ENCODE assay signal across 8 cellular contexts in genomic region chr11:67428052-67429001, GRCh38. TPM values are rescaled to one million over a fixed set of nuclear protein-coding genes. Genes with fewer than 3 reads are reported as not detected.
DNase-seq lines count a peak whose midpoint lies in the region; ATAC-seq lines count a peak whose summit lies in the region.

RPS6KB2 (plus strand) TSS chr11:67428494; CDS start chr11:67428546, 52 bp downstream.

- peaks cover 0 to 20% of the 10 kb centered on the region in 2 donors for H3K36me3 Mint-ChIP-seq in activated naive CD4-positive, alpha-beta T cell treated with anti-CD3 and anti-CD28 coated beads, Interleukin-2, amount 50 U/mL, for 72 hours

- peak within 1 kb of the TSS; percentile 96 for H3K27ac ChIP-seq in temporal lobe (ENCODE audit: low read depth, low read length)

- peak; percentile 76 for ATAC-seq in HG02571 (IDR thresholded peaks at IDR 0.05; ENCODE audit: unreplicated experiment)
- peak; percentile 93 to 95 for ATAC-seq in activated naive CD4-positive, alpha-beta T cell treated with anti-CD3 and anti-CD28 coated beads, Interleukin-2, amount 50 U/mL, for 72 hours

- DNase-seq in GM04503 (ENCODE audit: low read depth) (peak; percentile 85), NCI-H1092 treated with DMSO at 0.1 percent for 48 hours (lab: John Stamatoyannopoulos, UW) (peak; percentile 99), SKM-1 (lab: John Stamatoyannopoulos, UW; ENCODE audit: unreplicated experiment) (peak; percentile 94), glomerular endothelial cell (ENCODE audit: extremely low read depth, low read depth, low spot score) (peak; percentile 80), occipital lobe (lab: John Stamatoyannopoulos, UW) (peak; percentile 94)
- peak; percentile 98 to 99 for DNase-seq in activated naive CD4-positive, alpha-beta T cell treated with anti-CD3 and anti-CD28 coated beads, Interleukin-2, amount 50 U/mL, for 72 hours (ENCODE audit: low spot score in 2 of 2)

- H3K27ac Mint-ChIP-seq in activated naive CD4-positive, alpha-beta T cell treated with anti-CD3 and anti-CD28 coated beads, Interleukin-2, amount 50 U/mL, for 72 hours = peak within 1 kb of the TSS; percentile 92 to 97

- no peaks in the 10 kb centered on the region for H3K9me3 Mint-ChIP-seq in activated naive CD4-positive, alpha-beta T cell treated with anti-CD3 and anti-CD28 coated beads, Interleukin-2, amount 50 U/mL, for 72 hours

RNA-seq across cellular contexts. Expression of gene RPS6KB2, which starts in this region (rescaled TPM):
- total RNA-seq in activated naive CD4-positive, alpha-beta T cell treated with anti-CD3 and anti-CD28 coated beads, Interleukin-2, amount 50 U/mL, for 72 hours = 10 to 100 TPM; 64.3 to 68.8 TPM
- 39.4 and 39.9 TPM in 2 replicates for total RNA-seq in glomerular endothelial cell
- 13.1 TPM for total RNA-seq in occipital lobe
- total RNA-seq in temporal lobe = 15.7 TPM

Comparison
In these comparisons a context has a peak if more than half of its experiments do, and no peak if none do; other contexts are left out.
1. Peak in every context shown above with its lines: DNase-seq, ATAC-seq and H3K27ac ChIP-seq.